16 cellular contexts compared by ENCODE assay signal in the genomic region with DNA sequence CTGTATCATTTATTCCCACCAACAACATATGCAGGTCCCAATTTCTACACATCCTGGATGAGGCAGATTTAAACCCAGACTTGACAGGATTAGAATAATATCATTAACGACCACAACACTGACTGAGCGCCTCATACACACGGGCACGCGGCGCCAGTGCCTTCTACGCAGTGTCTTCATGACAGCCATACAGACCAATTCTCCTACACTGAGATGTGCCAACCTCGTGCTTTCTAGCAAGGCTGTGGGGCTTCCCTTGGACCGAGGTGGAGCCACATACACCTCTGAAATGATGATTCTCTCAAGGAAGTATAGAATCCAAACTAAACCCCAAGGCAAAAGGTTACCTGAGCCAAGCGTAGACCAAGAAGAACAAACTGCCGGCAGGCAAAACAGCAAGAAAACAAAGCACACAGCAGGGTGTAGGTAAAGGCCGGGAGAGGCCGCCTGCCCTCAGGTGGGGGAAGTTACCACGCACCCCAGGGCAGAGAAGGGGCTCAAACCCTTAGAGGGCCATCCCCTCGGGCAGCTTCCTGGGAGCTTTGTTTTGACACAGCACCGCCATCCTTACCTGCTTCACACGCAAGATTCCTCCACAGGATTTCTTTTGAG.
"Had no signal": no experiment of that assay in that cellular context is flagged by ENCODE, and none has a peak within 500 bp of the region (broad histone marks: within the 10 kb centered on the region; RNA-seq: fewer than 3 reads in every experiment).

No MANE protein-coding gene starts in this region.

- H3K27me3 ChIP-seq: right lobe of liver, tibial nerve had no signal

- H3K9me3 ChIP-seq: mucosa of descending colon, psoas muscle, right lobe of liver, tibial nerve had no signal

- H3K27ac Mint-ChIP-seq: dendritic cell treated with granulocyte-macrophage colony-stimulating factor and Interleukin-4, amounts not matched to agents 40 ng/mL and 50 ng/mL, for 4 days; naive thymus-derived CD4-positive, alpha-beta T cell; T-helper 2 cell treated with Interferon-gamma antibody and Interleukin-4, amounts not matched to agents 5 μg/mL and 100 μg/mL, for 36 hours had no signal

- H3K27me3 Mint-ChIP-seq: dendritic cell treated with granulocyte-macrophage colony-stimulating factor and Interleukin-4, amounts not matched to agents 40 ng/mL and 50 ng/mL, for 4 days; naive thymus-derived CD4-positive, alpha-beta T cell had no signal

- DNase-seq: activated CD4-positive, alpha-beta T cell treated with anti-CD3 and anti-CD28 coated beads, Interleukin-2, amount 50 U/mL, for 1 hour; activated CD8-positive, alpha-beta memory T cell treated with anti-CD3 and anti-CD28 coated beads for 24 hours; activated naive CD4-positive, alpha-beta T cell treated with Interleukin-2 at 50 U/mL for 16 hours; effector memory CD4-positive, alpha-beta T cell; foreskin melanocyte; mucosa of descending colon; naive thymus-derived CD4-positive, alpha-beta T cell; occipital lobe; psoas muscle; right lobe of liver; stimulated activated CD4-positive, alpha-beta T cell treated with anti-CD3 and anti-CD28 coated beads, Interleukin-1b, Interleukin-23, amount 100 ng/mL, for 48 hours had no signal

- H3K4me3 ChIP-seq: mucosa of descending colon, psoas muscle, right lobe of liver, tibial nerve had no signal

- H3K27ac ChIP-seq: epithelial cell of prostate, psoas muscle, right lobe of liver, tibial nerve had no signal

- H3K36me3 Mint-ChIP-seq: naive thymus-derived CD4-positive, alpha-beta T cell had no signal

- ATAC-seq: left lobe of liver; mucosa of descending colon; naive thymus-derived CD4-positive, alpha-beta T cell; psoas muscle; right lobe of liver had no signal

- H3K4me3 Mint-ChIP-seq: dendritic cell treated with granulocyte-macrophage colony-stimulating factor and Interleukin-4, amounts not matched to agents 40 ng/mL and 50 ng/mL, for 4 days; naive thymus-derived CD4-positive, alpha-beta T cell; T-helper 2 cell treated with Interferon-gamma antibody and Interleukin-4, amounts not matched to agents 5 μg/mL and 100 μg/mL, for 36 hours had no signal

- H3K9me3 Mint-ChIP-seq: dendritic cell treated with granulocyte-macrophage colony-stimulating factor and Interleukin-4, amounts not matched to agents 40 ng/mL and 50 ng/mL, for 4 days; T-helper 2 cell treated with Interferon-gamma antibody and Interleukin-4, amounts not matched to agents 5 μg/mL and 100 μg/mL, for 36 hours had no signal
